Comparison of ENCODE assay signal across 1 cellular context in the genomic region with DNA sequence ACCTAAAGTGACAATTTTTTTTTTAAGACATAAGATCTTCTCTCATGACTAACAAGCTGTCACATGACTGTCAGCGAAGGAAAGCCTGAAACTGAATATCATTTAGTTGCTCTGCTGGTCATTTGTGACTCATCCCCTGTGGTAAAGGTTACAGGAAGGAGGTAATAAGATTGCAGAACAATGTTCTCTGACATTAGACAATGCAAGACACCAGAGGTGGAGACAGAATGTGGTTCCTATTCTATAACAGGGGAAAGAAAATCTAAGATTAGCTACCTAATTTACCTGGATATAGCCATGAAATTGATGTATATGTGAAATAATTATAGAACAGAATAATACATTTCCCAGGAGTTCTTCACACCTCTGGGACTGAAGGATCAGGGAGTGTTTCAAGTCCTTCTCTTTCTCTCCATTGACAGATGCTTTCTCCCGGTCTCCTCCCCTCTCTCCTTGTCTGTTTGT.
TF ChIP-seq lines count a peak whose summit lies in the region.

No MANE protein-coding gene starts in this region.

TF ChIP-seq in K562, 482 proteins besides CTCF, POLR2A, EP300 and RAD21 (continued from another document and continues in another):
- TF ChIP-seq KLF13 (tag; IDR thresholded peaks at IDR 0.05; ENCODE audit: borderline replicate concordance, low read depth) (no peak), KLF1 (tag; IDR thresholded peaks at IDR 0.05) (no peak), ID3 (CRISPR knock-in tag; IDR thresholded peaks at IDR 0.05) (no peak), ID3 (tag; IDR thresholded peaks at IDR 0.05) (peak; percentile 91), CEBPB (tag; IDR thresholded peaks at IDR 0.05) (peak; percentile 76), ETV1 (tag; conservative IDR thresholded peaks at IDR 0.05; ENCODE audit: low read depth) (peak; percentile 78), TEAD4 (IDR thresholded peaks at IDR 0.05; ENCODE audit: low read length) (peak; percentile 40; the same call in 1 of the 2 replicates), TEAD4 (CRISPR knock-in tag; IDR thresholded peaks at IDR 0.05; ENCODE audit: borderline replicate concordance) (no peak), ZC3H8 (IDR thresholded peaks at IDR 0.05) (no peak), FOXK2 (conservative IDR thresholded peaks at IDR 0.05 in 1 of 2, IDR thresholded peaks at IDR 0.05 in 1 of 2; ENCODE audit: low read depth in 2 of 2) (peak; percentile 31 to 73; a peak in 2 of 4 replicates), ZNF274 (IDR thresholded peaks at IDR 0.05; ENCODE audit: borderline replicate concordance, low read depth, low read length) (no peak), ZNF24 (IDR thresholded peaks at IDR 0.05) (no peak), STAT5A (IDR thresholded peaks at IDR 0.05; ENCODE audit: borderline replicate concordance, low read length) (0 out of 2 replicates have a peak, but pooled peaks have one; percentile 8), ZNF175 (CRISPR knock-in tag; IDR thresholded peaks at IDR 0.05; ENCODE audit: low read depth) (peak; percentile 89), POLR2H (tag; IDR thresholded peaks at IDR 0.05; ENCODE audit: low read depth) (0 out of 2 replicates have a peak, but pooled peaks have one; percentile 2), ATF7 (IDR thresholded peaks at IDR 0.05) (peak; percentile 66; the same call in 1 of the 2 replicates), ZEB2 (IDR thresholded peaks at IDR 0.05) (peak; percentile 77), TCF7 (IDR thresholded peaks at IDR 0.05; ENCODE audit: borderline replicate concordance) (no peak), NFE2L1 (tag; IDR thresholded peaks at IDR 0.05; ENCODE audit: borderline replicate concordance, low read depth) (no peak), CREM (IDR thresholded peaks at IDR 0.05; ENCODE audit: low read depth) (peak; percentile 62; the same call in 1 of the 2 replicates), ZNF79 (CRISPR knock-in tag; IDR thresholded peaks at IDR 0.05; ENCODE audit: low read depth) (no peak), NELFE (IDR thresholded peaks at IDR 0.05; ENCODE audit: insufficient read depth, insufficient read length) (no peak), SMARCA4 (IDR thresholded peaks at IDR 0.05) (peak; percentile 90), WHSC1 (IDR thresholded peaks at IDR 0.05; ENCODE audit: low read length) (no peak), CHD2 (IDR thresholded peaks at IDR 0.05; ENCODE audit: low read depth, low read length) (no peak), KDM5B (IDR thresholded peaks at IDR 0.05; ENCODE audit: insufficient replicate concordance, low read depth, low read length) (no peak), NR2C2 (CRISPR knock-in tag; IDR thresholded peaks at IDR 0.05) (no peak), NR2C2 (tag; IDR thresholded peaks at IDR 0.05) (peak; percentile 83), ETV6 (IDR thresholded peaks at IDR 0.05; ENCODE audit: borderline replicate concordance in 1 of 2, low read depth in 2 of 2, low read length in 1 of 2) (no peak), ETV6 (CRISPR knock-in tag; IDR thresholded peaks at IDR 0.05; ENCODE audit: borderline replicate concordance) (no peak), STAG1 (CRISPR knock-in tag; IDR thresholded peaks at IDR 0.05; ENCODE audit: borderline replicate concordance) (no peak), C11orf30 (IDR thresholded peaks at IDR 0.05; ENCODE audit: low read depth) (no peak), ARID1B (IDR thresholded peaks at IDR 0.05) (peak; percentile 79), JUNB (CRISPR knock-in tag; conservative IDR thresholded peaks at IDR 0.05) (peak; percentile 85), KAT2B (IDR thresholded peaks at IDR 0.05; ENCODE audit: low read depth, low read length) (peak; percentile 36), ATF1 (CRISPR knock-in tag; IDR thresholded peaks at IDR 0.05) (no peak), ATF1 (tag; IDR thresholded peaks at IDR 0.05) (peak; percentile 57), NRF1 (conservative IDR thresholded peaks at IDR 0.05 in 1 of 2, IDR thresholded peaks at IDR 0.05 in 1 of 2) (no peak; a peak in 1 of 4 replicates), TFE3 (CRISPR knock-in tag; IDR thresholded peaks at IDR 0.05) (peak; percentile 96), DIDO1 (tag; IDR thresholded peaks at IDR 0.05; ENCODE audit: low read depth) (no peak), NCOA4 (IDR thresholded peaks at IDR 0.05; ENCODE audit: partially characterized antibody) (no peak), E4F1 (CRISPR knock-in tag; IDR thresholded peaks at IDR 0.05; ENCODE audit: borderline replicate concordance) (no peak), ZBTB9 (CRISPR knock-in tag; IDR thresholded peaks at IDR 0.05) (no peak), RNF2 (IDR thresholded peaks at IDR 0.05) (0 out of 2 replicates have a peak, but pooled peaks have one; percentile 22), ZNF354B (CRISPR knock-in tag; IDR thresholded peaks at IDR 0.05) (0 out of 2 replicates have a peak, but pooled peaks have one; percentile 18), RAD51 (IDR thresholded peaks at IDR 0.05; ENCODE audit: borderline replicate concordance, low read depth) (peak; percentile 88)
- TF ChIP-seq, protein P1, sequence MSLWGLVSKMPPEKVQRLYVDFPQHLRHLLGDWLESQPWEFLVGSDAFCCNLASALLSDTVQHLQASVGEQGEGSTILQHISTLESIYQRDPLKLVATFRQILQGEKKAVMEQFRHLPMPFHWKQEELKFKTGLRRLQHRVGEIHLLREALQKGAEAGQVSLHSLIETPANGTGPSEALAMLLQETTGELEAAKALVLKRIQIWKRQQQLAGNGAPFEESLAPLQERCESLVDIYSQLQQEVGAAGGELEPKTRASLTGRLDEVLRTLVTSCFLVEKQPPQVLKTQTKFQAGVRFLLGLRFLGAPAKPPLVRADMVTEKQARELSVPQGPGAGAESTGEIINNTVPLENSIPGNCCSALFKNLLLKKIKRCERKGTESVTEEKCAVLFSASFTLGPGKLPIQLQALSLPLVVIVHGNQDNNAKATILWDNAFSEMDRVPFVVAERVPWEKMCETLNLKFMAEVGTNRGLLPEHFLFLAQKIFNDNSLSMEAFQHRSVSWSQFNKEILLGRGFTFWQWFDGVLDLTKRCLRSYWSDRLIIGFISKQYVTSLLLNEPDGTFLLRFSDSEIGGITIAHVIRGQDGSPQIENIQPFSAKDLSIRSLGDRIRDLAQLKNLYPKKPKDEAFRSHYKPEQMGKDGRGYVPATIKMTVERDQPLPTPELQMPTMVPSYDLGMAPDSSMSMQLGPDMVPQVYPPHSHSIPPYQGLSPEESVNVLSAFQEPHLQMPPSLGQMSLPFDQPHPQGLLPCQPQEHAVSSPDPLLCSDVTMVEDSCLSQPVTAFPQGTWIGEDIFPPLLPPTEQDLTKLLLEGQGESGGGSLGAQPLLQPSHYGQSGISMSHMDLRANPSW (CRISPR knock-in tag; IDR thresholded peaks at IDR 0.05): no peak
- TF ChIP-seq, protein P2, sequence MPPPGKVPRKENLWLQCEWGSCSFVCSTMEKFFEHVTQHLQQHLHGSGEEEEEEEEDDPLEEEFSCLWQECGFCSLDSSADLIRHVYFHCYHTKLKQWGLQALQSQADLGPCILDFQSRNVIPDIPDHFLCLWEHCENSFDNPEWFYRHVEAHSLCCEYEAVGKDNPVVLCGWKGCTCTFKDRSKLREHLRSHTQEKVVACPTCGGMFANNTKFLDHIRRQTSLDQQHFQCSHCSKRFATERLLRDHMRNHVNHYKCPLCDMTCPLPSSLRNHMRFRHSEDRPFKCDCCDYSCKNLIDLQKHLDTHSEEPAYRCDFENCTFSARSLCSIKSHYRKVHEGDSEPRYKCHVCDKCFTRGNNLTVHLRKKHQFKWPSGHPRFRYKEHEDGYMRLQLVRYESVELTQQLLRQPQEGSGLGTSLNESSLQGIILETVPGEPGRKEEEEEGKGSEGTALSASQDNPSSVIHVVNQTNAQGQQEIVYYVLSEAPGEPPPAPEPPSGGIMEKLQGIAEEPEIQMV (tag; conservative IDR thresholded peaks at IDR 0.05; ENCODE audit: low read depth): no peak
- TF ChIP-seq, protein P3, sequence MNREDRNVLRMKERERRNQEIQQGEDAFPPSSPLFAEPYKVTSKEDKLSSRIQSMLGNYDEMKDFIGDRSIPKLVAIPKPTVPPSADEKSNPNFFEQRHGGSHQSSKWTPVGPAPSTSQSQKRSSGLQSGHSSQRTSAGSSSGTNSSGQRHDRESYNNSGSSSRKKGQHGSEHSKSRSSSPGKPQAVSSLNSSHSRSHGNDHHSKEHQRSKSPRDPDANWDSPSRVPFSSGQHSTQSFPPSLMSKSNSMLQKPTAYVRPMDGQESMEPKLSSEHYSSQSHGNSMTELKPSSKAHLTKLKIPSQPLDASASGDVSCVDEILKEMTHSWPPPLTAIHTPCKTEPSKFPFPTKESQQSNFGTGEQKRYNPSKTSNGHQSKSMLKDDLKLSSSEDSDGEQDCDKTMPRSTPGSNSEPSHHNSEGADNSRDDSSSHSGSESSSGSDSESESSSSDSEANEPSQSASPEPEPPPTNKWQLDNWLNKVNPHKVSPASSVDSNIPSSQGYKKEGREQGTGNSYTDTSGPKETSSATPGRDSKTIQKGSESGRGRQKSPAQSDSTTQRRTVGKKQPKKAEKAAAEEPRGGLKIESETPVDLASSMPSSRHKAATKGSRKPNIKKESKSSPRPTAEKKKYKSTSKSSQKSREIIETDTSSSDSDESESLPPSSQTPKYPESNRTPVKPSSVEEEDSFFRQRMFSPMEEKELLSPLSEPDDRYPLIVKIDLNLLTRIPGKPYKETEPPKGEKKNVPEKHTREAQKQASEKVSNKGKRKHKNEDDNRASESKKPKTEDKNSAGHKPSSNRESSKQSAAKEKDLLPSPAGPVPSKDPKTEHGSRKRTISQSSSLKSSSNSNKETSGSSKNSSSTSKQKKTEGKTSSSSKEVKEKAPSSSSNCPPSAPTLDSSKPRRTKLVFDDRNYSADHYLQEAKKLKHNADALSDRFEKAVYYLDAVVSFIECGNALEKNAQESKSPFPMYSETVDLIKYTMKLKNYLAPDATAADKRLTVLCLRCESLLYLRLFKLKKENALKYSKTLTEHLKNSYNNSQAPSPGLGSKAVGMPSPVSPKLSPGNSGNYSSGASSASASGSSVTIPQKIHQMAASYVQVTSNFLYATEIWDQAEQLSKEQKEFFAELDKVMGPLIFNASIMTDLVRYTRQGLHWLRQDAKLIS (CRISPR knock-in tag; IDR thresholded peaks at IDR 0.05): no peak
- TF ChIP-seq, protein P4, sequence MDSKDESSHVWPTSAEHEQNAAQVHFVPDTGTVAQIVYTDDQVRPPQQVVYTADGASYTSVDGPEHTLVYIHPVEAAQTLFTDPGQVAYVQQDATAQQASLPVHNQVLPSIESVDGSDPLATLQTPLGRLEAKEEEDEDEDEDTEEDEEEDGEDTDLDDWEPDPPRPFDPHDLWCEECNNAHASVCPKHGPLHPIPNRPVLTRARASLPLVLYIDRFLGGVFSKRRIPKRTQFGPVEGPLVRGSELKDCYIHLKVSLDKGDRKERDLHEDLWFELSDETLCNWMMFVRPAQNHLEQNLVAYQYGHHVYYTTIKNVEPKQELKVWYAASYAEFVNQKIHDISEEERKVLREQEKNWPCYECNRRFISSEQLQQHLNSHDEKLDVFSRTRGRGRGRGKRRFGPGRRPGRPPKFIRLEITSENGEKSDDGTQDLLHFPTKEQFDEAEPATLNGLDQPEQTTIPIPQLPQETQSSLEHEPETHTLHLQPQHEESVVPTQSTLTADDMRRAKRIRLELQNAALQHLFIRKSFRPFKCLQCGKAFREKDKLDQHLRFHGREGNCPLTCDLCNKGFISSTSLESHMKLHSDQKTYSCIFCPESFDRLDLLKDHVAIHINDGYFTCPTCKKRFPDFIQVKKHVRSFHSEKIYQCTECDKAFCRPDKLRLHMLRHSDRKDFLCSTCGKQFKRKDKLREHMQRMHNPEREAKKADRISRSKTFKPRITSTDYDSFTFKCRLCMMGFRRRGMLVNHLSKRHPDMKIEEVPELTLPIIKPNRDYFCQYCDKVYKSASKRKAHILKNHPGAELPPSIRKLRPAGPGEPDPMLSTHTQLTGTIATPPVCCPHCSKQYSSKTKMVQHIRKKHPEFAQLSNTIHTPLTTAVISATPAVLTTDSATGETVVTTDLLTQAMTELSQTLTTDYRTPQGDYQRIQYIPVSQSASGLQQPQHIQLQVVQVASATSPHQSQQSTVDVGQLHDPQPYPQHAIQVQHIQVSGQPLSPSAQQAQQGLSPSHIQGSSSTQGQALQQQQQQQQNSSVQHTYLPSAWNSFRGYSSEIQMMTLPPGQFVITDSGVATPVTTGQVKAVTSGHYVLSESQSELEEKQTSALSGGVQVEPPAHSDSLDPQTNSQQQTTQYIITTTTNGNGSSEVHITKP (IDR thresholded peaks at IDR 0.05; ENCODE audit: partially characterized antibody): peak; percentile 20
